ENCODE assay signal across 1 cellular context in genomic region chr2:74450570-74451190, GRCh38.
TF ChIP-seq lines count a peak whose summit lies in the region.

No MANE protein-coding gene starts in this region.

TF ChIP-seq in HEK293, 187 proteins besides CTCF, POLR2A, EP300 and RAD21 (continued from another document):
- no peak for TF ChIP-seq ZNF311 (tag by site-specific recombination; IDR thresholded peaks at IDR 0.05; ENCODE audit: borderline replicate concordance)
TF ChIP-seq in HEK293: peak in this region for 1.
